ENCODE assay signal across 3 cellular contexts in genomic region chr4:139720806-139721205, GRCh38.
TF ChIP-seq lines count a peak whose summit lies in the region.

No MANE protein-coding gene starts in this region.

TF ChIP-seq in liver, 16 proteins besides CTCF, POLR2A, EP300 and RAD21 (continued from another document):
- no peak for TF ChIP-seq ZBTB33 (IDR thresholded peaks at IDR 0.05)
TF ChIP-seq in liver: peak in this region for 1.

TF ChIP-seq in HepG2, 621 proteins besides CTCF, POLR2A, EP300 and RAD21:
- no peak for TF ChIP-seq MLXIP (CRISPR knock-in tag; IDR thresholded peaks at IDR 0.05; ENCODE audit: borderline replicate concordance)
- no peak for TF ChIP-seq GFI1 (CRISPR knock-in tag; IDR thresholded peaks at IDR 0.05; ENCODE audit: borderline replicate concordance)
- no peak for TF ChIP-seq FOXC1 (CRISPR knock-in tag; IDR thresholded peaks at IDR 0.05; ENCODE audit: borderline replicate concordance)
- TF ChIP-seq ZNF629 (CRISPR knock-in tag; conservative IDR thresholded peaks at IDR 0.05), result no peak
- TF ChIP-seq GZF1 (CRISPR knock-in tag; IDR thresholded peaks at IDR 0.05), result no peak
TF ChIP-seq in HepG2: peak in this region for 0.

TF ChIP-seq in WTC11, 78 proteins besides CTCF, POLR2A, EP300 and RAD21 (continued from another document):
- no peak for TF ChIP-seq STAT6 (CRISPR knock-in tag; conservative IDR thresholded peaks at IDR 0.05; ENCODE audit: low read depth)
- TF ChIP-seq RORB (CRISPR knock-in tag; IDR thresholded peaks at IDR 0.05), result no peak
- TF ChIP-seq GRHL2 (CRISPR knock-in tag; IDR thresholded peaks at IDR 0.05; ENCODE audit: insufficient replicate concordance, severe bottlenecking), result no peak
